20 cellular contexts compared by ENCODE assay signal in the genomic region with DNA sequence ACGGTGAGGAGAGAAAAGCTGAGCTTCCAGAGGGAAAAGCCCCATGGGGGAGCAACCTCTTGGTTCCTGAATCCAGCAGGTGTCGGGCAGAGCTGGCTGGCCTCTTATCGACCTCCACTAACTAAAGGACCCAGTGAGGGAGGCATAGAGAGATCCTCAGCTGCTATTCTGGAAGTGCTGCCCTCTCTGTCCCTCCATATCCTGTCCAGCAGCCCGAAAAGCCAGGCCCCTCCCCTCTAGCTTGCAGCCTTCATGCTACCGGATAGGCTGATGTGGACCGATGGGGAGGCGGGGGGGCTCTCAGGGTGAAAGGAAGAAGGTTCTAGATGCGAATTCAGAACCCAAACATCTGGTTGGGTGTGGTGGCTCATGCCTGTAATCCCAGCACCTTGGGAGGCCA. TPM values are rescaled to one million over a fixed set of nuclear protein-coding genes. Genes with fewer than 3 reads are reported as not detected.
DNase-seq lines count a peak whose midpoint lies in the region; TF ChIP-seq lines count a peak whose summit lies in the region.
"Had no signal": no experiment of that assay in that cellular context is flagged by ENCODE, and none has a peak within 500 bp of the region (broad histone marks: within the 10 kb centered on the region; RNA-seq: fewer than 3 reads in every experiment).

No MANE protein-coding gene starts in this region.

- peak overlapping the region in 3 of 4 donors; percentile 55 to 88 (median 82) for H3K27ac ChIP-seq in esophagus squamous epithelium
- peak overlapping the region; percentile 95 for H3K27ac ChIP-seq in stomach smooth muscle (ENCODE audit: low read length)
- no peak overlapping the region for H3K27ac ChIP-seq in WERI-Rb-1
- H3K27ac ChIP-seq: HL-60, PC-9 had no signal

- no peak for TF ChIP-seq POLR2A in esophagus squamous epithelium (IDR thresholded peaks at IDR 0.05)

- peak; percentile 33 for DNase-seq in CD14-positive monocyte (ENCODE audit: low spot score)
- DNase-seq in esophagus squamous epithelium (lab: John Stamatoyannopoulos, UW), result no peak
- DNase-seq in iPS-NIHi7 (ENCODE audit: extremely low spot score), result peak; percentile 7
- DNase-seq in NCI-H2029 treated with DMSO at 0.1 percent for 48 hours (lab: John Stamatoyannopoulos, UW), result no peak
- DNase-seq in stimulated activated CD4-positive, alpha-beta T cell treated with anti-CD3 and anti-CD28 coated beads, Interleukin-4, amount 100 ng/mL, for 1 hour, result no peak
- DNase-seq in osteocyte (ENCODE audit: extremely low spot score, unreplicated experiment), result no peak
- DNase-seq in WERI-Rb-1, result no peak
- DNase-seq: AML-193; CD4-positive, alpha-beta memory T cell; DND-41; GDM1; KBM-7; NCI-H1048; NCI-H2107; NCI-H345; NCI-H526 treated with DMSO at 0.1 percent for 48 hours; PC-9 had no signal

- no peaks in the 10 kb centered on the region for H3K9me3 Mint-ChIP-seq in CD14-positive monocyte
- no peaks in the 10 kb centered on the region for H3K9me3 Mint-ChIP-seq in osteocyte (ENCODE audit: unreplicated experiment)
- H3K9me3 Mint-ChIP-seq: CD4-positive, alpha-beta memory T cell; GM23338 had no signal

- WGBS in esophagus squamous epithelium, 2 donors, result 77 to 85% methylated on average over 5 to 8 of the region's 8 CpGs

- H3K9me3 ChIP-seq in esophagus squamous epithelium, result no peaks in the 10 kb centered on the region
- H3K9me3 ChIP-seq in stomach smooth muscle (ENCODE audit: control insufficient read depth in 2 of 2, low read length in 2 of 2), result no peaks in the 10 kb centered on the region
- H3K9me3 ChIP-seq in WERI-Rb-1 (ENCODE audit: severe bottlenecking), result no peaks in the 10 kb centered on the region

- H3K36me3 ChIP-seq in esophagus squamous epithelium (peaks cover 0 to 31% (median 0%) of the 10 kb centered on the region in 3 donors), stomach smooth muscle (ENCODE audit: control insufficient read depth in 2 of 2, insufficient read depth in 2 of 2, low read length in 2 of 2) (peaks cover 0 to 7% of the 10 kb centered on the region in 2 donors), WERI-Rb-1 (peaks cover 58% of the 10 kb centered on the region)

- no peaks in the 10 kb centered on the region for H3K27me3 ChIP-seq in esophagus squamous epithelium
- no peaks in the 10 kb centered on the region for H3K27me3 ChIP-seq in stomach smooth muscle (ENCODE audit: control insufficient read depth in 1 of 2, insufficient read depth in 2 of 2, low read length in 2 of 2)
- H3K27me3 ChIP-seq in WERI-Rb-1 (ENCODE audit: insufficient read depth, low read depth, severe bottlenecking), result no peaks in the 10 kb centered on the region

- H3K27ac Mint-ChIP-seq in CD14-positive monocyte (peak overlapping the region in 2 of 7 donors; percentile 28 to 60), osteocyte (ENCODE audit: unreplicated experiment) (no peak overlapping the region)
- H3K27ac Mint-ChIP-seq: CD4-positive, alpha-beta memory T cell had no signal

- H3K36me3 Mint-ChIP-seq in CD14-positive monocyte (no peaks in the 10 kb centered on the region), osteocyte (ENCODE audit: unreplicated experiment) (peaks cover 18% of the 10 kb centered on the region)
- H3K36me3 Mint-ChIP-seq: CD4-positive, alpha-beta memory T cell had no signal

- H3K4me3 ChIP-seq in esophagus squamous epithelium (no peak overlapping the region), stomach smooth muscle (ENCODE audit: low read length in 2 of 2) (no peak overlapping the region), WERI-Rb-1 (ENCODE audit: low read depth, low read length) (no peak overlapping the region)
- H3K4me3 ChIP-seq: GM23338, PC-9 had no signal

- intact Hi-C loops in CD14-positive monocyte (cut with micrococcal nuclease) (no loop called here), esophagus squamous epithelium (cut with DNase I) (loop anchor here (10.0 kb wide), 1 partner anchor 161 kb away; no protein-coding TSS in a partner anchor)

- no peak overlapping the region for H3K9ac ChIP-seq in stomach smooth muscle (ENCODE audit: low read length in 2 of 2)

- TF ChIP-seq CTCF in CD14-positive monocyte (IDR thresholded peaks at IDR 0.05) (no peak), esophagus squamous epithelium (IDR thresholded peaks at IDR 0.05) (no peak), osteocyte (IDR thresholded peaks at IDR 0.05) (no peak), WERI-Rb-1 (IDR thresholded peaks at IDR 0.05; ENCODE audit: low read depth, low read length) (no peak)

- H3K4me3 Mint-ChIP-seq in CD14-positive monocyte (no peak overlapping the region), osteocyte (ENCODE audit: unreplicated experiment) (no peak overlapping the region)
- H3K4me3 Mint-ChIP-seq: CD4-positive, alpha-beta memory T cell; GM23338 had no signal

- peaks cover 26 to 90% (median 40%) of the 10 kb centered on the region in 3 donors for H3K4me1 ChIP-seq in esophagus squamous epithelium
- H3K4me1 ChIP-seq in stomach smooth muscle (ENCODE audit: control insufficient read depth, insufficient read depth, low read length), result peaks cover 93% of the 10 kb centered on the region

- peaks cover 0 to 6% (median 2%) of the 10 kb centered on the region in 3 donors for H3K27me3 Mint-ChIP-seq in CD14-positive monocyte (ENCODE audit: low read depth in 3 of 3)
- no peaks in the 10 kb centered on the region for H3K27me3 Mint-ChIP-seq in osteocyte (ENCODE audit: unreplicated experiment)

- H3K4me1 Mint-ChIP-seq in CD14-positive monocyte (peaks cover 3% of the 10 kb centered on the region), osteocyte (ENCODE audit: unreplicated experiment) (peaks cover 79% of the 10 kb centered on the region)

RNA-seq across cellular contexts. Expression of a gene that starts 24.9 kb away (rescaled TPM):
- under 1 TPM; 0.30 to 0.81 TPM for polyA plus RNA-seq in CD14-positive monocyte
- total RNA-seq in esophagus squamous epithelium (100 to 1,000 TPM in 1 of 4 donors, 10 to 100 TPM in 3; 11.0 to 116 (median 39.2) TPM), osteocyte (183 and 187 TPM in 2 replicates)

RNA-seq across cellular contexts. Expression of a gene that starts 40.6 kb away (rescaled TPM):
- 10 to 100 TPM; 24.6 to 26.2 TPM for polyA plus RNA-seq in CD14-positive monocyte
- total RNA-seq in esophagus squamous epithelium (10 to 100 TPM; 13.0 to 17.2 (median 16.7) TPM), osteocyte (16.8 and 22.7 TPM in 2 replicates)

RNA-seq across cellular contexts. Expression of a gene that starts 40.8 kb away (rescaled TPM):
- polyA plus RNA-seq in CD14-positive monocyte, result 10 to 100 TPM; 56.5 to 71.3 TPM
- total RNA-seq in esophagus squamous epithelium, result 10 to 100 TPM; 14.6 to 33.0 (median 24.7) TPM
- total RNA-seq in osteocyte, result 35.7 and 36.3 TPM in 2 replicates

RNA-seq across cellular contexts. Expression of a gene that starts 42.3 kb away (rescaled TPM):
- not detected for polyA plus RNA-seq in CD14-positive monocyte
- total RNA-seq in esophagus squamous epithelium (10 to 100 TPM; 10.6 to 63.3 (median 32.7) TPM), osteocyte (not detected in 2 replicates)
- total RNA-seq: GM23338 had no signal
- polyA plus RNA-seq: GM23338 had no signal

RNA-seq across cellular contexts. Expression of a gene that starts 51.3 kb away (rescaled TPM):
- 100 to 1,000 TPM; 124 to 125 TPM for polyA plus RNA-seq in CD14-positive monocyte
- total RNA-seq in esophagus squamous epithelium (100 to 1,000 TPM; 203 to 286 (median 233) TPM), osteocyte (137 and 145 TPM in 2 replicates)

Comparison
In these comparisons a context has a peak if more than half of its experiments do, and no peak if none do; other contexts are left out.
1. DNase-seq: peak in CD14-positive monocyte (single experiment) and iPS-NIHi7 (single experiment); none in esophagus squamous epithelium (single experiment), NCI-H2029 treated with DMSO at 0.1 percent for 48 hours (single experiment), stimulated activated CD4-positive, alpha-beta T cell treated with anti-CD3 and anti-CD28 coated beads, Interleukin-4, amount 100 ng/mL, for 1 hour (single experiment), osteocyte (single experiment) and WERI-Rb-1 (single experiment).